In genomic region chr17:48244121-48244711, GRCh38 we compare ENCODE assay signal across 1 cellular context.
TF ChIP-seq lines count a peak whose summit lies in the region.

No MANE protein-coding gene starts in this region.

TF ChIP-seq in K562, 482 proteins besides CTCF, POLR2A, EP300 and RAD21 (continued from another document and continues in another):
- TF ChIP-seq, protein P1, sequence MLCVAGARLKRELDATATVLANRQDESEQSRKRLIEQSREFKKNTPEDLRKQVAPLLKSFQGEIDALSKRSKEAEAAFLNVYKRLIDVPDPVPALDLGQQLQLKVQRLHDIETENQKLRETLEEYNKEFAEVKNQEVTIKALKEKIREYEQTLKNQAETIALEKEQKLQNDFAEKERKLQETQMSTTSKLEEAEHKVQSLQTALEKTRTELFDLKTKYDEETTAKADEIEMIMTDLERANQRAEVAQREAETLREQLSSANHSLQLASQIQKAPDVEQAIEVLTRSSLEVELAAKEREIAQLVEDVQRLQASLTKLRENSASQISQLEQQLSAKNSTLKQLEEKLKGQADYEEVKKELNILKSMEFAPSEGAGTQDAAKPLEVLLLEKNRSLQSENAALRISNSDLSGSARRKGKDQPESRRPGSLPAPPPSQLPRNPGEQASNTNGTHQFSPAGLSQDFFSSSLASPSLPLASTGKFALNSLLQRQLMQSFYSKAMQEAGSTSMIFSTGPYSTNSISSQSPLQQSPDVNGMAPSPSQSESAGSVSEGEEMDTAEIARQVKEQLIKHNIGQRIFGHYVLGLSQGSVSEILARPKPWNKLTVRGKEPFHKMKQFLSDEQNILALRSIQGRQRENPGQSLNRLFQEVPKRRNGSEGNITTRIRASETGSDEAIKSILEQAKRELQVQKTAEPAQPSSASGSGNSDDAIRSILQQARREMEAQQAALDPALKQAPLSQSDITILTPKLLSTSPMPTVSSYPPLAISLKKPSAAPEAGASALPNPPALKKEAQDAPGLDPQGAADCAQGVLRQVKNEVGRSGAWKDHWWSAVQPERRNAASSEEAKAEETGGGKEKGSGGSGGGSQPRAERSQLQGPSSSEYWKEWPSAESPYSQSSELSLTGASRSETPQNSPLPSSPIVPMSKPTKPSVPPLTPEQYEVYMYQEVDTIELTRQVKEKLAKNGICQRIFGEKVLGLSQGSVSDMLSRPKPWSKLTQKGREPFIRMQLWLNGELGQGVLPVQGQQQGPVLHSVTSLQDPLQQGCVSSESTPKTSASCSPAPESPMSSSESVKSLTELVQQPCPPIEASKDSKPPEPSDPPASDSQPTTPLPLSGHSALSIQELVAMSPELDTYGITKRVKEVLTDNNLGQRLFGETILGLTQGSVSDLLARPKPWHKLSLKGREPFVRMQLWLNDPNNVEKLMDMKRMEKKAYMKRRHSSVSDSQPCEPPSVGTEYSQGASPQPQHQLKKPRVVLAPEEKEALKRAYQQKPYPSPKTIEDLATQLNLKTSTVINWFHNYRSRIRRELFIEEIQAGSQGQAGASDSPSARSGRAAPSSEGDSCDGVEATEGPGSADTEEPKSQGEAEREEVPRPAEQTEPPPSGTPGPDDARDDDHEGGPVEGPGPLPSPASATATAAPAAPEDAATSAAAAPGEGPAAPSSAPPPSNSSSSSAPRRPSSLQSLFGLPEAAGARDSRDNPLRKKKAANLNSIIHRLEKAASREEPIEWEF (CRISPR knock-in tag; IDR thresholded peaks at IDR 0.05), result no peak
- TF ChIP-seq LARP7 (IDR thresholded peaks at IDR 0.05), result no peak
- no peak for TF ChIP-seq NR4A1 (CRISPR knock-in tag; IDR thresholded peaks at IDR 0.05)
- TF ChIP-seq NR4A1 (tag; IDR thresholded peaks at IDR 0.05), result peak; percentile 83
- no peak for TF ChIP-seq CBFA2T3 (IDR thresholded peaks at IDR 0.05)
- no peak for TF ChIP-seq FOXA1 (IDR thresholded peaks at IDR 0.05; ENCODE audit: borderline replicate concordance)
- no peak for TF ChIP-seq IFI16 (CRISPR knock-in tag; IDR thresholded peaks at IDR 0.05)
- TF ChIP-seq, protein P2, sequence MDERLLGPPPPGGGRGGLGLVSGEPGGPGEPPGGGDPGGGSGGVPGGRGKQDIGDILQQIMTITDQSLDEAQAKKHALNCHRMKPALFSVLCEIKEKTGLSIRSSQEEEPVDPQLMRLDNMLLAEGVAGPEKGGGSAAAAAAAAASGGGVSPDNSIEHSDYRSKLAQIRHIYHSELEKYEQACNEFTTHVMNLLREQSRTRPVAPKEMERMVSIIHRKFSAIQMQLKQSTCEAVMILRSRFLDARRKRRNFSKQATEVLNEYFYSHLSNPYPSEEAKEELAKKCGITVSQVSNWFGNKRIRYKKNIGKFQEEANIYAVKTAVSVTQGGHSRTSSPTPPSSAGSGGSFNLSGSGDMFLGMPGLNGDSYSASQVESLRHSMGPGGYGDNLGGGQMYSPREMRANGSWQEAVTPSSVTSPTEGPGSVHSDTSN (CRISPR knock-in tag; IDR thresholded peaks at IDR 0.05; ENCODE audit: low read depth), result no peak
- TF ChIP-seq, protein P2 (tag; conservative IDR thresholded peaks at IDR 0.05; ENCODE audit: low read depth), result peak; percentile 87
- TF ChIP-seq ZNF140 (CRISPR knock-in tag; IDR thresholded peaks at IDR 0.05), result no peak
- no peak for TF ChIP-seq HCFC1 (IDR thresholded peaks at IDR 0.05; ENCODE audit: low read depth, low read length)
- TF ChIP-seq ZNF592 (IDR thresholded peaks at IDR 0.05), result peak; percentile 65
- TF ChIP-seq ZNF41 (CRISPR knock-in tag; conservative IDR thresholded peaks at IDR 0.05), result no peak; the same call in 1 of the 2 replicates
- no peak for TF ChIP-seq BCL6 (CRISPR knock-in tag; IDR thresholded peaks at IDR 0.05)
- 0 out of 4 replicates have a peak, but pooled peaks of 1 of the 2 experiments have one; percentile 13 for TF ChIP-seq FOXA3 (CRISPR knock-in tag; conservative IDR thresholded peaks at IDR 0.05 in 1 of 2, IDR thresholded peaks at IDR 0.05 in 1 of 2)
- no peak for TF ChIP-seq KAT7 (CRISPR knock-in tag; IDR thresholded peaks at IDR 0.05; ENCODE audit: borderline replicate concordance)
- no peak for TF ChIP-seq ZZZ3 (IDR thresholded peaks at IDR 0.05)
- no peak for TF ChIP-seq FOXO4 (CRISPR knock-in tag; IDR thresholded peaks at IDR 0.05)
- no peak for TF ChIP-seq HNRNPUL1 (IDR thresholded peaks at IDR 0.05; ENCODE audit: low read length)
- TF ChIP-seq MCM3 (IDR thresholded peaks at IDR 0.05), result no peak
- no peak for TF ChIP-seq CAMTA2 (CRISPR knock-in tag; conservative IDR thresholded peaks at IDR 0.05)
- no peak for TF ChIP-seq DACH1 (IDR thresholded peaks at IDR 0.05; ENCODE audit: partially characterized antibody)
- TF ChIP-seq ZNF224 (CRISPR knock-in tag; IDR thresholded peaks at IDR 0.05), result no peak
- TF ChIP-seq MCM2 (IDR thresholded peaks at IDR 0.05; ENCODE audit: low read depth), result no peak
- TF ChIP-seq SNRNP70 (optimal IDR thresholded peaks at IDR 0.05; ENCODE audit: low read depth, low read length), result no peak
- no peak for TF ChIP-seq TEAD2 (tag; IDR thresholded peaks at IDR 0.05)
- TF ChIP-seq KLF13 (tag; IDR thresholded peaks at IDR 0.05; ENCODE audit: borderline replicate concordance, low read depth), result no peak
- TF ChIP-seq ZNF507 (tag; conservative IDR thresholded peaks at IDR 0.05), result no peak
- no peak for TF ChIP-seq MAX (CRISPR knock-in tag; IDR thresholded peaks at IDR 0.05)
- TF ChIP-seq GABPA (tag; conservative IDR thresholded peaks at IDR 0.05; ENCODE audit: low read depth), result peak; percentile 46
- TF ChIP-seq CLOCK (CRISPR knock-in tag; IDR thresholded peaks at IDR 0.05; ENCODE audit: borderline replicate concordance), result no peak
- TF ChIP-seq THRA (IDR thresholded peaks at IDR 0.05), result no peak
- TF ChIP-seq ZNF77 (CRISPR knock-in tag; IDR thresholded peaks at IDR 0.05), result no peak
- TF ChIP-seq, protein P3, sequence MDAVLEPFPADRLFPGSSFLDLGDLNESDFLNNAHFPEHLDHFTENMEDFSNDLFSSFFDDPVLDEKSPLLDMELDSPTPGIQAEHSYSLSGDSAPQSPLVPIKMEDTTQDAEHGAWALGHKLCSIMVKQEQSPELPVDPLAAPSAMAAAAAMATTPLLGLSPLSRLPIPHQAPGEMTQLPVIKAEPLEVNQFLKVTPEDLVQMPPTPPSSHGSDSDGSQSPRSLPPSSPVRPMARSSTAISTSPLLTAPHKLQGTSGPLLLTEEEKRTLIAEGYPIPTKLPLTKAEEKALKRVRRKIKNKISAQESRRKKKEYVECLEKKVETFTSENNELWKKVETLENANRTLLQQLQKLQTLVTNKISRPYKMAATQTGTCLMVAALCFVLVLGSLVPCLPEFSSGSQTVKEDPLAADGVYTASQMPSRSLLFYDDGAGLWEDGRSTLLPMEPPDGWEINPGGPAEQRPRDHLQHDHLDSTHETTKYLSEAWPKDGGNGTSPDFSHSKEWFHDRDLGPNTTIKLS (IDR thresholded peaks at IDR 0.05; ENCODE audit: borderline replicate concordance, low read depth), result no peak
- TF ChIP-seq PHB2 (IDR thresholded peaks at IDR 0.05; ENCODE audit: low read depth), result no peak
- no peak for TF ChIP-seq MIER1 (IDR thresholded peaks at IDR 0.05; ENCODE audit: low read depth)
- no peak for TF ChIP-seq FOXP1 (CRISPR knock-in tag; IDR thresholded peaks at IDR 0.05)
- TF ChIP-seq FUS (optimal IDR thresholded peaks at IDR 0.05; ENCODE audit: low read depth, low read length), result no peak
- no peak for TF ChIP-seq OTX1 (CRISPR knock-in tag; IDR thresholded peaks at IDR 0.05)
- TF ChIP-seq NFXL1 (CRISPR knock-in tag; IDR thresholded peaks at IDR 0.05), result no peak
- TF ChIP-seq NFIC (IDR thresholded peaks at IDR 0.05), result no peak
- TF ChIP-seq TGIF2 (CRISPR knock-in tag; IDR thresholded peaks at IDR 0.05), result no peak
- no peak for TF ChIP-seq PHF8 (IDR thresholded peaks at IDR 0.05; ENCODE audit: borderline replicate concordance, low read length)
- TF ChIP-seq ZNF699 (CRISPR knock-in tag; IDR thresholded peaks at IDR 0.05; ENCODE audit: insufficient replicate concordance), result no peak
- no peak for TF ChIP-seq ZBTB8A (IDR thresholded peaks at IDR 0.05; ENCODE audit: partially characterized antibody)
- TF ChIP-seq BHLHE40 (IDR thresholded peaks at IDR 0.05; ENCODE audit: low read length), result no peak
- TF ChIP-seq TRIM28 (IDR thresholded peaks at IDR 0.05), result no peak
- no peak for TF ChIP-seq ZNF780A (CRISPR knock-in tag; IDR thresholded peaks at IDR 0.05)
- TF ChIP-seq GATAD2A (IDR thresholded peaks at IDR 0.05), result no peak
